Comparison of ENCODE assay signal across 15 cellular contexts in genomic region chr6:28368522-28368921, GRCh38. TPM values are rescaled to one million over a fixed set of nuclear protein-coding genes. Genes with fewer than 3 reads are reported as not detected.
DNase-seq lines count a peak whose midpoint lies in the region; ATAC-seq, FAIRE-seq and TF ChIP-seq lines count a peak whose summit lies in the region.
"Had no signal": no experiment of that assay in that cellular context is flagged by ENCODE, and none has a peak within 500 bp of the region (broad histone marks: within the 10 kb centered on the region; RNA-seq: fewer than 3 reads in every experiment).

No MANE protein-coding gene starts in this region.

- peak overlapping the region; percentile 71 for H3K4me2 ChIP-seq in OCI-LY3 (ENCODE audit: low read length)

- TF ChIP-seq CTCF in GM10266 (IDR thresholded peaks at IDR 0.05; ENCODE audit: control insufficient read depth, insufficient read depth, low read depth, missing control alignments), result no peak
- no peak for TF ChIP-seq CTCF in OCI-LY3 (IDR thresholded peaks at IDR 0.05; ENCODE audit: low read depth, low read length)

- peaks cover 25% of the 10 kb centered on the region for H3K4me1 ChIP-seq in OCI-LY3 (ENCODE audit: low read length)
- H3K4me1 ChIP-seq: breast epithelium had no signal

- peak overlapping the region; percentile 53; the same call in 1 of the 2 replicates for H3K4me3 ChIP-seq in OCI-LY3 (ENCODE audit: low read length)
- H3K4me3 ChIP-seq: breast epithelium had no signal

- H2AFZ ChIP-seq in OCI-LY3 (ENCODE audit: low read depth, low read length), result no peak overlapping the region

- intact Hi-C loops in activated CD4-positive, alpha-beta T cell treated with anti-CD3 and anti-CD28 coated beads, Interleukin-2, amount 10 ng/mL, durations not matched to agents 24 days and 14 days (cut with micrococcal nuclease), result no loop called here

- H3K4me1 Mint-ChIP-seq in activated CD4-positive, alpha-beta T cell treated with anti-CD3 and anti-CD28 coated beads, Interleukin-2, amount 10 ng/mL, durations not matched to agents 24 days and 14 days, result no peaks in the 10 kb centered on the region
- H3K4me1 Mint-ChIP-seq in activated naive CD8-positive, alpha-beta T cell treated with anti-CD3 and anti-CD28 coated beads, Interleukin-2, amount 50 U/mL, for 24 hours, result peaks cover 2% of the 10 kb centered on the region

- no peaks in the 10 kb centered on the region for H3K27me3 ChIP-seq in OCI-LY3 (ENCODE audit: low read depth, low read length)
- H3K27me3 ChIP-seq: breast epithelium had no signal

- peaks cover 25% of the 10 kb centered on the region for H3K36me3 ChIP-seq in OCI-LY3 (replicated peaks; ENCODE audit: low read depth, low read length)
- H3K36me3 ChIP-seq: breast epithelium had no signal

- peak overlapping the region; percentile 97 for H3K27ac ChIP-seq in OCI-LY3 (ENCODE audit: low read length)
- H3K27ac ChIP-seq: breast epithelium had no signal

- H4K20me1 ChIP-seq in OCI-LY3 (ENCODE audit: insufficient read depth, low read length), result no peaks in the 10 kb centered on the region

- H3K9me3 ChIP-seq in OCI-LY3 (ENCODE audit: insufficient read depth, low read length), result no peaks in the 10 kb centered on the region; the same call in 1 of the 2 replicates
- H3K9me3 ChIP-seq: breast epithelium had no signal

- no peak overlapping the region for H3K4me3 Mint-ChIP-seq in activated CD4-positive, alpha-beta T cell treated with anti-CD3 and anti-CD28 coated beads, Interleukin-2, amount 10 ng/mL, durations not matched to agents 24 days and 14 days
- H3K4me3 Mint-ChIP-seq in activated naive CD8-positive, alpha-beta T cell treated with anti-CD3 and anti-CD28 coated beads, Interleukin-2, amount 50 U/mL, for 24 hours, result no peak overlapping the region
- H3K4me3 Mint-ChIP-seq: activated naive CD4-positive, alpha-beta T cell treated with anti-CD3 and anti-CD28 coated beads for 36 hours had no signal

- peaks cover 20% of the 10 kb centered on the region for H3K36me3 Mint-ChIP-seq in activated CD4-positive, alpha-beta T cell treated with anti-CD3 and anti-CD28 coated beads, Interleukin-2, amount 10 ng/mL, durations not matched to agents 24 days and 14 days (ENCODE audit: low read depth)
- peaks cover 7% of the 10 kb centered on the region for H3K36me3 Mint-ChIP-seq in activated naive CD8-positive, alpha-beta T cell treated with anti-CD3 and anti-CD28 coated beads, Interleukin-2, amount 50 U/mL, for 24 hours (ENCODE audit: low read depth)

- no peaks in the 10 kb centered on the region for H3K79me2 ChIP-seq in OCI-LY3 (ENCODE audit: low read length)

- DNase-seq in GM10266 (ENCODE audit: extremely low spot score), result peak; percentile 49
- DNase-seq in GM19239 (ENCODE audit: insufficient read length, low spot score), result no peak
- DNase-seq in activated CD4-positive, alpha-beta T cell treated with anti-CD3 and anti-CD28 coated beads, Interleukin-2, amount 10 ng/mL, durations not matched to agents 24 days and 14 days, result no peak
- DNase-seq in activated naive CD8-positive, alpha-beta T cell treated with anti-CD3 and anti-CD28 coated beads, Interleukin-2, amount 50 U/mL, for 24 hours, result no peak
- DNase-seq in HTR-8/SVneo (ENCODE audit: insufficient read length, low spot score), result no peak
- no peak for DNase-seq in iPS-NIHi7 (ENCODE audit: extremely low spot score)
- DNase-seq: ACHN; activated naive CD4-positive, alpha-beta T cell treated with anti-CD3 and anti-CD28 coated beads for 36 hours; foreskin fibroblast; NCI-H2227 treated with DMSO at 0.1 percent for 48 hours; trophoblast cell had no signal

- H3K27me3 Mint-ChIP-seq in activated CD4-positive, alpha-beta T cell treated with anti-CD3 and anti-CD28 coated beads, Interleukin-2, amount 10 ng/mL, durations not matched to agents 24 days and 14 days, result no peaks in the 10 kb centered on the region
- no peaks in the 10 kb centered on the region for H3K27me3 Mint-ChIP-seq in activated naive CD8-positive, alpha-beta T cell treated with anti-CD3 and anti-CD28 coated beads, Interleukin-2, amount 50 U/mL, for 24 hours

- peak overlapping the region; percentile 37; the same call in 1 of the 2 replicates for H3K9ac ChIP-seq in OCI-LY3 (ENCODE audit: low read length)

- peak; percentile 18 for FAIRE-seq in GM19239 (lab: Jason Lieb, UNC)
- FAIRE-seq in HTR-8/SVneo (lab: Jason Lieb, UNC), result no peak

- no peaks in the 10 kb centered on the region for H3K9me3 Mint-ChIP-seq in activated CD4-positive, alpha-beta T cell treated with anti-CD3 and anti-CD28 coated beads, Interleukin-2, amount 10 ng/mL, durations not matched to agents 24 days and 14 days
- no peaks in the 10 kb centered on the region for H3K9me3 Mint-ChIP-seq in activated naive CD8-positive, alpha-beta T cell treated with anti-CD3 and anti-CD28 coated beads, Interleukin-2, amount 50 U/mL, for 24 hours
- H3K9me3 Mint-ChIP-seq: activated naive CD4-positive, alpha-beta T cell treated with anti-CD3 and anti-CD28 coated beads for 36 hours had no signal

- ATAC-seq in HG03039 (IDR thresholded peaks at IDR 0.05; ENCODE audit: unreplicated experiment), result peak; percentile 57
- no peak for ATAC-seq in activated naive CD8-positive, alpha-beta T cell treated with anti-CD3 and anti-CD28 coated beads, Interleukin-2, amount 50 U/mL, for 24 hours
- ATAC-seq: Panc1 had no signal

- no peak overlapping the region for H3K27ac Mint-ChIP-seq in activated CD4-positive, alpha-beta T cell treated with anti-CD3 and anti-CD28 coated beads, Interleukin-2, amount 10 ng/mL, durations not matched to agents 24 days and 14 days
- no peak overlapping the region for H3K27ac Mint-ChIP-seq in activated naive CD8-positive, alpha-beta T cell treated with anti-CD3 and anti-CD28 coated beads, Interleukin-2, amount 50 U/mL, for 24 hours
- H3K27ac Mint-ChIP-seq: activated naive CD4-positive, alpha-beta T cell treated with anti-CD3 and anti-CD28 coated beads for 36 hours had no signal

RNA-seq across cellular contexts. Expression of gene ZKSCAN3, which starts 18.8 kb away (rescaled TPM):
- 2.7 and 2.9 TPM in 2 replicates for total RNA-seq in activated CD4-positive, alpha-beta T cell treated with anti-CD3 and anti-CD28 coated beads, Interleukin-2, amount 10 ng/mL, durations not matched to agents 24 days and 14 days

RNA-seq across cellular contexts. Expression of gene ZSCAN12, which starts 31.0 kb away (rescaled TPM):
- total RNA-seq in activated CD4-positive, alpha-beta T cell treated with anti-CD3 and anti-CD28 coated beads, Interleukin-2, amount 10 ng/mL, durations not matched to agents 24 days and 14 days, result 5.8 and 5.9 TPM in 2 replicates

RNA-seq across cellular contexts. Expression of gene ZSCAN31, which starts 32.6 kb away (rescaled TPM):
- 0.54 and 0.79 TPM in 2 replicates for total RNA-seq in activated CD4-positive, alpha-beta T cell treated with anti-CD3 and anti-CD28 coated beads, Interleukin-2, amount 10 ng/mL, durations not matched to agents 24 days and 14 days
